In genomic region chr3:4825572-4826236, GRCh38 we compare ENCODE assay signal across 9 cellular contexts.
DNase-seq lines count a peak whose midpoint lies in the region; ATAC-seq and TF ChIP-seq lines count a peak whose summit lies in the region.
"Had no signal": no experiment of that assay in that cellular context is flagged by ENCODE, and none has a peak within 500 bp of the region (broad histone marks: within the 10 kb centered on the region; RNA-seq: fewer than 3 reads in every experiment).

No MANE protein-coding gene starts in this region.

- peak overlapping the region; percentile 58 to 87 for H3K27ac ChIP-seq in aorta (ENCODE audit: low read depth in 1 of 2, low read length in 2 of 2)

- DNase-seq in activated naive CD4-positive, alpha-beta T cell treated with Interleukin-2 at 50 U/mL for 16 hours: peak; percentile 25
- DNase-seq in activated naive CD4-positive, alpha-beta T cell (lab: John Stamatoyannopoulos, UW): no peak
- DNase-seq in chondrocyte (ENCODE audit: low spot score) (no peak), mucosa of descending colon (peak; percentile 78 to 87 (median 79)), aorta (peak in 1 of 2 donors; percentile 55), NCI-H1105 treated with DMSO at 0.1 percent for 48 hours (lab: John Stamatoyannopoulos, UW) (no peak), nucleus accumbens (lab: John Stamatoyannopoulos, UW) (no peak)
- DNase-seq: NCI-H2107 had no signal

- no peaks in the 10 kb centered on the region for H3K9me3 Mint-ChIP-seq in chondrocyte (ENCODE audit: low read depth)

- intact Hi-C loops in mucosa of descending colon (cut with DNase I, micrococcal nuclease): loop anchor here in 1 of 2 donors (5.0 kb wide), 2 partner anchors 103 to 152 kb away; partner anchors contain the start of gene BHLHE40
- intact Hi-C loops in aorta (cut with DNase I): loop anchor here (5.0 kb wide), 2 partner anchors 152 to 202 kb away; partner anchors contain the start of gene BHLHE40 (in 2 of the 2)

- H3K9me3 ChIP-seq in mucosa of descending colon (no peaks in the 10 kb centered on the region), aorta (ENCODE audit: control insufficient read depth, low read length) (no peaks in the 10 kb centered on the region)

- 33 to 35% methylated on average over 12 of the region's 12 CpGs for WGBS in aorta, 2 donors

- no peak overlapping the region for H3K4me3 Mint-ChIP-seq in chondrocyte (ENCODE audit: unreplicated experiment)

- H3K27me3 Mint-ChIP-seq in chondrocyte (ENCODE audit: low read depth): no peaks in the 10 kb centered on the region

- H3K4me1 ChIP-seq in mucosa of descending colon (ENCODE audit: low read depth) (peaks cover 35% of the 10 kb centered on the region), aorta (ENCODE audit: control insufficient read depth in 1 of 2, insufficient read depth in 2 of 2, low read length in 2 of 2) (peaks cover 2 to 6% of the 10 kb centered on the region in 2 donors)

- H3K36me3 ChIP-seq in mucosa of descending colon (ENCODE audit: low read depth): no peaks in the 10 kb centered on the region
- no peaks in the 10 kb centered on the region for H3K36me3 ChIP-seq in aorta (ENCODE audit: control insufficient read depth in 1 of 2, insufficient read depth in 2 of 2, low read length in 1 of 2)

- peaks cover 71% of the 10 kb centered on the region for H3K4me1 Mint-ChIP-seq in chondrocyte (ENCODE audit: low read depth)

- H3K36me3 Mint-ChIP-seq in chondrocyte (ENCODE audit: low read depth): peaks cover 9% of the 10 kb centered on the region

- H3K27me3 ChIP-seq in aorta (ENCODE audit: control insufficient read depth in 1 of 2, insufficient read depth in 2 of 2, low read length in 1 of 2): no peaks in the 10 kb centered on the region

- H3K27ac Mint-ChIP-seq in chondrocyte (ENCODE audit: unreplicated experiment): peak overlapping the region; percentile 83

- TF ChIP-seq POLR2A in GM18505 (IDR thresholded peaks at IDR 0.05; ENCODE audit: borderline replicate concordance, extremely low read depth, insufficient read depth, insufficient read length): no peak

- TF ChIP-seq CTCF in chondrocyte (IDR thresholded peaks at IDR 0.05) (no peak), mucosa of descending colon (IDR thresholded peaks at IDR 0.05) (no peak)

- H3K4me3 ChIP-seq in mucosa of descending colon (no peak overlapping the region), aorta (ENCODE audit: low read length in 2 of 2) (no peak overlapping the region)

- ATAC-seq in mucosa of descending colon (peak; percentile 81), aorta (ENCODE audit: low FRiP score) (peak; percentile 38), GM18505 (IDR thresholded peaks at IDR 0.05; ENCODE audit: unreplicated experiment) (no peak)

Comparison
In these comparisons a context has a peak if more than half of its experiments do, and no peak if none do; other contexts are left out.
1. DNase-seq: peak in activated naive CD4-positive, alpha-beta T cell treated with Interleukin-2 at 50 U/mL for 16 hours (single experiment) and mucosa of descending colon (3 of 3); none in activated naive CD4-positive, alpha-beta T cell (0 of 4), chondrocyte (single experiment), NCI-H1105 treated with DMSO at 0.1 percent for 48 hours (single experiment) and nucleus accumbens (0 of 56).